Comparison of ENCODE assay signal across 2 cellular contexts in genomic region chr4:101346562-101347266, GRCh38.
A peak's percentile ranks its signal among the peaks of the same experiment; 100 is the strongest.
TF ChIP-seq lines count a peak whose summit lies in the region.

No MANE protein-coding gene starts in this region.

TF ChIP-seq in HEK293, 187 proteins besides CTCF, POLR2A, EP300 and RAD21 (continued from another document):
- TF ChIP-seq KLF7 (tag by site-specific recombination; IDR thresholded peaks at IDR 0.05; ENCODE audit: borderline replicate concordance) (no peak; the same call in 1 of the 2 replicates), ZNF366 (tag by site-specific recombination; conservative IDR thresholded peaks at IDR 0.05) (0 out of 2 replicates have a peak, but pooled peaks have one; percentile 21), ZNF175 (tag by site-specific recombination; IDR thresholded peaks at IDR 0.05) (no peak), ZBTB17 (tag by site-specific recombination; IDR thresholded peaks at IDR 0.05) (peak; percentile 62)
TF ChIP-seq in HEK293: peak in this region for 14.

TF ChIP-seq in HepG2, 621 proteins besides CTCF, POLR2A, EP300 and RAD21 (continued from another document and continues in another):
- TF ChIP-seq FOXO4 (CRISPR knock-in tag; conservative IDR thresholded peaks at IDR 0.05) (no peak), ZNF709 (CRISPR knock-in tag; IDR thresholded peaks at IDR 0.05) (peak; percentile 32; the same call in 1 of the 2 replicates), FOXO1 (CRISPR knock-in tag; IDR thresholded peaks at IDR 0.05) (0 out of 2 replicates have a peak, but pooled peaks have one; percentile 31), DMAP1 (CRISPR knock-in tag; IDR thresholded peaks at IDR 0.05) (peak; percentile 24), MXD3 (CRISPR knock-in tag; IDR thresholded peaks at IDR 0.05) (peak; percentile 19; the same call in 1 of the 2 replicates), TCF12 (IDR thresholded peaks at IDR 0.05) (no peak), TCF12 (CRISPR knock-in tag; IDR thresholded peaks at IDR 0.05) (peak; percentile 40; the same call in 1 of the 2 replicates), MAX (IDR thresholded peaks at IDR 0.05) (peak; percentile 17; the same call in 1 of the 2 replicates), REPIN1 (CRISPR knock-in tag; IDR thresholded peaks at IDR 0.05; ENCODE audit: borderline replicate concordance, low read depth) (peak; percentile 57; the same call in 1 of the 2 replicates), ZNF563 (CRISPR knock-in tag; IDR thresholded peaks at IDR 0.05) (peak; percentile 52; the same call in 1 of the 2 replicates), NFKB2 (CRISPR knock-in tag; IDR thresholded peaks at IDR 0.05; ENCODE audit: borderline replicate concordance) (peak; percentile 42; the same call in 1 of the 2 replicates), PATZ1 (CRISPR knock-in tag; IDR thresholded peaks at IDR 0.05) (peak; percentile 35; the same call in 1 of the 2 replicates), LCORL (IDR thresholded peaks at IDR 0.05) (no peak), LCORL (CRISPR knock-in tag; IDR thresholded peaks at IDR 0.05) (0 out of 2 replicates have a peak, but pooled peaks have one; percentile 28), SKI (IDR thresholded peaks at IDR 0.05; ENCODE audit: partially characterized antibody) (peak; percentile 14), KAT7 (CRISPR knock-in tag; IDR thresholded peaks at IDR 0.05; ENCODE audit: borderline replicate concordance) (peak; percentile 71; the same call in 1 of the 2 replicates), BORCS8-MEF2B (CRISPR knock-in tag; IDR thresholded peaks at IDR 0.05) (0 out of 2 replicates have a peak, but pooled peaks have one; percentile 52), REL (CRISPR knock-in tag; conservative IDR thresholded peaks at IDR 0.05) (peak; percentile 38; the same call in 1 of the 2 replicates), ZNF792 (CRISPR knock-in tag; IDR thresholded peaks at IDR 0.05) (0 out of 2 replicates have a peak, but pooled peaks have one; percentile 18), ZNF605 (CRISPR knock-in tag; IDR thresholded peaks at IDR 0.05) (peak; percentile 23; the same call in 1 of the 2 replicates), KDM2A (CRISPR knock-in tag; IDR thresholded peaks at IDR 0.05; ENCODE audit: borderline replicate concordance, low read depth) (peak; percentile 69), SOX6 (IDR thresholded peaks at IDR 0.05) (no peak), SOX6 (CRISPR knock-in tag; IDR thresholded peaks at IDR 0.05) (peak; percentile 34; the same call in 1 of the 2 replicates), TAF1 (CRISPR knock-in tag; IDR thresholded peaks at IDR 0.05) (peak; percentile 44; the same call in 1 of the 2 replicates), ZNF570 (CRISPR knock-in tag; IDR thresholded peaks at IDR 0.05; ENCODE audit: borderline replicate concordance) (no peak), ZBTB34 (CRISPR knock-in tag; IDR thresholded peaks at IDR 0.05) (no peak), NR0B2 (CRISPR knock-in tag; IDR thresholded peaks at IDR 0.05) (peak; percentile 73; the same call in 1 of the 2 replicates), ZNF770 (CRISPR knock-in tag; IDR thresholded peaks at IDR 0.05) (0 out of 2 replicates have a peak, but pooled peaks have one; percentile 24), ZNF407 (CRISPR knock-in tag; IDR thresholded peaks at IDR 0.05; ENCODE audit: not compliant biosample characterization) (peak; percentile 7), HHEX (CRISPR knock-in tag; IDR thresholded peaks at IDR 0.05) (no peak), UBTF (CRISPR knock-in tag; IDR thresholded peaks at IDR 0.05) (peak; percentile 56), ZSCAN21 (CRISPR knock-in tag; IDR thresholded peaks at IDR 0.05; ENCODE audit: borderline replicate concordance) (0 out of 2 replicates have a peak, but pooled peaks have one; percentile 6)
